In the genomic region with DNA sequence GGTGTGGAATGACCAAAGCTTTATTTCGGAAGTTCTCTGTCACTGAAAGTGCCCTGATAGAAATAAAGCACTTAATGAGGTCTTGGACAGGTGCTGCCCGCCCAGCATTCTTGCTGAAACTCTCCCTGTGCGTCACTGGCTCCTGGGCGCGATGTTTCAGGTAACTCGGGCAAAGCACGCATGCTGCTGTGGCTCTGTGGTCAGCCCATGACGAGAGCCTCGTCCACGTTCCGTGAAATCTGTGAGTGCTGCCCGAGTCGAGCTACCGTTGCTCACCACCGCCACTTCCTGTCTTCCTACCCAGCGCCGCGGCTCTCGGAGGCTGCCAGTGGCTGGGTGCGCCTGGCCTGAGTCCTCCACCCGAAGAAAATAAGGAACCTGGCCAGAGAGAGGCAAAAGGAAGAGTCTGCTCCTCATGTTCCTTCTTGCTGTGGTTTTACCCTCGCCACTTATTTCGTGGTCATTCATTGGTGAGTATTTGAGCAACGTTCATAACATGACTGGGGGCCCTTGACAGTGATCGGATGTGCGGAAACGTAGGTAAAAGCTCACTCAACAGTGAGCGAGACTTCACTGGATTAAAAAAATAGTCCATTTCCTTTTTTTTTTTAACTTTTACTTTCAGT, we compare ENCODE assay signal across 8 cellular contexts.
DNase-seq lines count a peak whose midpoint lies in the region; ATAC-seq and TF ChIP-seq lines count a peak whose summit lies in the region.

No MANE protein-coding gene starts in this region.

- no peaks in the 10 kb centered on the region for H3K9me3 ChIP-seq in CD4-positive, alpha-beta memory T cell (ENCODE audit: control insufficient read depth in 1 of 2, low read length in 2 of 2)

- peak overlapping the region; percentile 83 for H3K27ac ChIP-seq in CD4-positive, alpha-beta memory T cell (ENCODE audit: low read depth, low read length)
- H3K27ac ChIP-seq in KMS-11 = no peak overlapping the region

- H3K4me2 ChIP-seq in KMS-11 = peak overlapping the region; percentile 19; the same call in 1 of the 2 replicates

- intact Hi-C loops in CD4-positive, alpha-beta memory T cell (cut with micrococcal nuclease) = loop anchor here (1.0 to 5.0 kb wide), 8 partner anchors 27 to 503 kb away; a partner anchor contains a TSS
- intact Hi-C loops in cardiac septum (cut with DNase I) = no loop called here

- peak overlapping the region; percentile 70 for H2AFZ ChIP-seq in KMS-11 (ENCODE audit: low read depth)

- H3K36me3 Mint-ChIP-seq in CD4-positive, alpha-beta memory T cell = no peaks in the 10 kb centered on the region

- H3K9me3 Mint-ChIP-seq in CD4-positive, alpha-beta memory T cell = no peaks in the 10 kb centered on the region

- peak overlapping the region; percentile 48 to 56 for H3K4me3 ChIP-seq in CD4-positive, alpha-beta memory T cell (ENCODE audit: low read length in 2 of 2)
- no peak overlapping the region for H3K4me3 ChIP-seq in KMS-11 (IDR thresholded peaks at IDR 0.05; ENCODE audit: insufficient read depth, low read depth, low read length)

- no peaks in the 10 kb centered on the region for H3K79me2 ChIP-seq in KMS-11 (ENCODE audit: insufficient read depth, low read depth)

- H3K27me3 Mint-ChIP-seq in CD4-positive, alpha-beta memory T cell = no peaks in the 10 kb centered on the region

- peak overlapping the region; percentile 83 to 94 (median 88) for H3K4me3 Mint-ChIP-seq in CD4-positive, alpha-beta memory T cell

- no peaks in the 10 kb centered on the region for H3K27me3 ChIP-seq in CD4-positive, alpha-beta memory T cell (ENCODE audit: insufficient read depth, low read length)
- no peaks in the 10 kb centered on the region for H3K27me3 ChIP-seq in KMS-11 (ENCODE audit: insufficient read depth, low read depth)

- POLR2A ChIA-PET in CD4-positive, alpha-beta memory T cell (lab: Charles Lee; ENCODE audit: partially characterized antibody) = interaction anchor here (0.6 to 5.8 kb wide), 29 partner anchors 8 to 604 kb away, joined by 3 to 79 read pairs (median 5); a partner anchor contains a TSS

- peaks cover 72% of the 10 kb centered on the region for H3K4me1 ChIP-seq in CD4-positive, alpha-beta memory T cell (ENCODE audit: insufficient read depth, low read length)
- H3K4me1 ChIP-seq in KMS-11 (ENCODE audit: low read depth, poor library complexity, severe bottlenecking) = peaks cover 9% of the 10 kb centered on the region

- peaks cover 38 to 73% (median 54%) of the 10 kb centered on the region in 4 donors for H3K4me1 Mint-ChIP-seq in CD4-positive, alpha-beta memory T cell

- ATAC-seq in GM21423 (IDR thresholded peaks at IDR 0.05; ENCODE audit: unreplicated experiment) = peak; percentile 77

- no peaks in the 10 kb centered on the region for H4K20me1 ChIP-seq in KMS-11 (ENCODE audit: insufficient read depth)

- no peak overlapping the region; the same call in 1 of the 2 replicates for H3K9ac ChIP-seq in KMS-11

- CTCF ChIA-PET in CD4-positive, alpha-beta memory T cell (lab: Charles Lee; ENCODE audit: partially characterized antibody) = interaction anchor here (1.2 to 9.2 kb wide), 8 partner anchors 32 to 137 kb away, joined by 3 to 133 read pairs (median 6); no protein-coding TSS in a partner anchor

- peak overlapping the region; percentile 96 to 100 (median 98) for H3K27ac Mint-ChIP-seq in CD4-positive, alpha-beta memory T cell

- DNase-seq in CD4-positive, alpha-beta memory T cell = peak; percentile 83 to 91 (median 87)
- peak; percentile 85 for DNase-seq in activated CD8-positive, alpha-beta memory T cell treated with anti-CD3 and anti-CD28 coated beads for 24 hours
- DNase-seq in cardiac septum (ENCODE audit: low spot score) (peak; percentile 93), AG08395 (ENCODE audit: low spot score) (no peak), NCI-H2196 treated with DMSO at 0.1 percent for 48 hours (lab: John Stamatoyannopoulos, UW; ENCODE audit: unreplicated experiment) (no peak)
- peak; percentile 70 for DNase-seq in stimulated activated CD4-positive, alpha-beta T cell treated with anti-CD3 and anti-CD28 coated beads, Interleukin-4, amount 100 ng/mL, for 24 hours

- H3K36me3 ChIP-seq in CD4-positive, alpha-beta memory T cell (ENCODE audit: insufficient read depth, low read length) = no peaks in the 10 kb centered on the region
- no peaks in the 10 kb centered on the region for H3K36me3 ChIP-seq in KMS-11 (ENCODE audit: insufficient read depth)

- TF ChIP-seq CTCF in KMS-11 (conservative IDR thresholded peaks at IDR 0.05; ENCODE audit: low read depth, low read length) = no peak

Comparison
In these comparisons a context has a peak if more than half of its experiments do, and no peak if none do; other contexts are left out.
1. DNase-seq: peak in CD4-positive, alpha-beta memory T cell (5 of 5), activated CD8-positive, alpha-beta memory T cell treated with anti-CD3 and anti-CD28 coated beads for 24 hours (single experiment), cardiac septum (single experiment) and stimulated activated CD4-positive, alpha-beta T cell treated with anti-CD3 and anti-CD28 coated beads, Interleukin-4, amount 100 ng/mL, for 24 hours (single experiment); none in AG08395 (single experiment) and NCI-H2196 treated with DMSO at 0.1 percent for 48 hours (single experiment).